19 cellular contexts compared by ENCODE assay signal in genomic region chr16:12879812-12880211, GRCh38. TPM values are rescaled to one million over a fixed set of nuclear protein-coding genes. Genes with fewer than 3 reads are reported as not detected.
DNase-seq lines count a peak whose midpoint lies in the region; ATAC-seq and TF ChIP-seq lines count a peak whose summit lies in the region.
"Had no signal": no experiment of that assay in that cellular context is flagged by ENCODE, and none has a peak within 500 bp of the region (broad histone marks: within the 10 kb centered on the region; RNA-seq: fewer than 3 reads in every experiment).

No MANE protein-coding gene starts in this region.

- BruUV-seq in OCI-LY7 (replicated peaks; lab: Mats Ljungman, UMichigan) = no TSS peak

- H3K36me3 ChIP-seq in SK-N-SH (replicated peaks in 1 of 2; ENCODE audit: control insufficient read depth in 1 of 2, insufficient read depth in 2 of 2, low read length in 1 of 2) (no peaks in the 10 kb centered on the region), OCI-LY7 (ENCODE audit: insufficient read depth, low read length) (no peaks in the 10 kb centered on the region)

- no peaks in the 10 kb centered on the region for H3K36me3 Mint-ChIP-seq in WTC11
- H3K36me3 Mint-ChIP-seq: CD4-positive, alpha-beta memory T cell had no signal

- H3K4me1 ChIP-seq in SK-N-SH (ENCODE audit: control insufficient read depth in 1 of 2, insufficient read depth in 2 of 2, low read depth in 1 of 2, low read length in 1 of 2) (no peaks in the 10 kb centered on the region), OCI-LY7 (ENCODE audit: insufficient read depth, low read length, poor library complexity, severe bottlenecking) (no peaks in the 10 kb centered on the region)

- H3K27ac ChIP-seq in SK-N-SH (ENCODE audit: low read depth in 2 of 2, low read length in 1 of 2) = no peak overlapping the region
- no peak overlapping the region for H3K27ac ChIP-seq in OCI-LY7 (ENCODE audit: low read depth, low read length, poor library complexity, severe bottlenecking)
- H3K27ac ChIP-seq: 22Rv1, GM23248 had no signal

- H3K27ac Mint-ChIP-seq in WTC11 = no peak overlapping the region
- H3K27ac Mint-ChIP-seq: CD4-positive, alpha-beta memory T cell; H9 had no signal

- no peak overlapping the region for H2AFZ ChIP-seq in SK-N-SH (ENCODE audit: low read depth)
- peak overlapping the region; percentile 47; the same call in 1 of the 2 replicates for H2AFZ ChIP-seq in OCI-LY7 (ENCODE audit: low read length)
- H2AFZ ChIP-seq: GM23248 had no signal

- H3K79me2 ChIP-seq in SK-N-SH (ENCODE audit: insufficient read depth) (no peaks in the 10 kb centered on the region), OCI-LY7 (ENCODE audit: insufficient read depth, low read depth, low read length) (no peaks in the 10 kb centered on the region)

- H3F3A ChIP-seq in SK-N-SH (replicated peaks; ENCODE audit: insufficient read depth) = no peaks in the 10 kb centered on the region

- H3K4me3 ChIP-seq in SK-N-SH (ENCODE audit: low read depth in 2 of 2, low read length in 1 of 2) = no peak overlapping the region
- H3K4me3 ChIP-seq in OCI-LY7 (ENCODE audit: low read depth, low read length, poor library complexity, severe bottlenecking) = no peak overlapping the region
- H3K4me3 ChIP-seq: GM23248 had no signal

- H3K27me3 Mint-ChIP-seq in WTC11 (ENCODE audit: low read depth) = peaks cover 6% of the 10 kb centered on the region; the same call in 1 of the 2 replicates

- no peak for TF ChIP-seq EP300 in SK-N-SH (IDR thresholded peaks at IDR 0.05; ENCODE audit: borderline replicate concordance in 1 of 2, low read depth in 1 of 2, low read length in 1 of 2)

- whole genome bisulfite sequencing in SK-N-SH (ENCODE audit: low lambda C conversion rate) = 74% methylated on average over 2 of the region's 2 CpGs

- POLR2A ChIA-PET in SK-N-SH (lab: Yijun Ruan, JAX) (no interaction called here), OCI-LY7 (lab: Charles Lee) (no interaction called here), WTC11 (lab: Charles Lee) (no interaction called here)

- CTCF ChIA-PET in SK-N-SH (lab: Yijun Ruan, JAX) = no interaction called here
- CTCF ChIA-PET in OCI-LY7 (lab: Charles Lee; ENCODE audit: unreplicated experiment) = no interaction called here
- CTCF ChIA-PET in WTC11 (lab: Charles Lee) = no interaction called here

- H3K9me3 Mint-ChIP-seq in WTC11 = peaks cover 17% of the 10 kb centered on the region

- H4K20me1 ChIP-seq in SK-N-SH (ENCODE audit: insufficient read depth) (no peaks in the 10 kb centered on the region), OCI-LY7 (ENCODE audit: insufficient read depth, low read length) (no peaks in the 10 kb centered on the region)

- DNase-seq in SK-N-SH = no peak
- DNase-seq in OCI-LY7 (ENCODE audit: low spot score) = no peak
- DNase-seq in WTC11 (ENCODE audit: low spot score) = no peak
- no peak for DNase-seq in NOMO-1 treated with dmso at 0.1 percent for 144 hours (lab: John Stamatoyannopoulos, UW; ENCODE audit: unreplicated experiment)
- DNase-seq: C1 segment of cervical spinal cord; Calu3; CD4-positive, alpha-beta memory T cell; COR-L47; DMS53; DMS79 treated with DMSO at 0.1 percent for 48 hours; GF-D8; GM23248; H9 had no signal

- ATAC-seq in SK-N-SH treated with all-trans-retinoic acid at 6 μM for 48 hours = no peak
- no peak for ATAC-seq in WTC11
- ATAC-seq in GM18873 (IDR thresholded peaks at IDR 0.05; ENCODE audit: low FRiP score, unreplicated experiment) = no peak
- ATAC-seq in GM18520 (IDR thresholded peaks at IDR 0.05; ENCODE audit: unreplicated experiment) = no peak
- ATAC-seq: HCT116 had no signal

- H3K9me2 ChIP-seq in SK-N-SH = no peaks in the 10 kb centered on the region
- H3K9me2 ChIP-seq in OCI-LY7 (ENCODE audit: insufficient read depth, low read length) = no peaks in the 10 kb centered on the region

- TF ChIP-seq CTCF in SK-N-SH (IDR thresholded peaks at IDR 0.05) (no peak), OCI-LY7 (conservative IDR thresholded peaks at IDR 0.05; ENCODE audit: low read length) (no peak), WTC11 (IDR thresholded peaks at IDR 0.05) (no peak)

- no peak overlapping the region for H3K9ac ChIP-seq in SK-N-SH
- H3K9ac ChIP-seq: GM23248 had no signal

- no peaks in the 10 kb centered on the region for H3K27me3 ChIP-seq in SK-N-SH (ENCODE audit: insufficient read depth)

- H3K4me2 ChIP-seq in SK-N-SH = no peak overlapping the region
- no peak overlapping the region for H3K4me2 ChIP-seq in OCI-LY7 (ENCODE audit: low read length)

- TF ChIP-seq RAD21 in SK-N-SH (IDR thresholded peaks at IDR 0.05; ENCODE audit: low read length) = no peak

- intact Hi-C loops in OCI-LY7 (cut with micrococcal nuclease; ENCODE audit: unreplicated experiment) = no loop called here

- no peaks in the 10 kb centered on the region for H3K9me3 ChIP-seq in SK-N-SH
- no peaks in the 10 kb centered on the region for H3K9me3 ChIP-seq in OCI-LY7 (ENCODE audit: low read length)

- no peak overlapping the region for H3K4me3 Mint-ChIP-seq in WTC11
- H3K4me3 Mint-ChIP-seq: CD4-positive, alpha-beta memory T cell; H9 had no signal

- H3K4me1 Mint-ChIP-seq in WTC11 = no peaks in the 10 kb centered on the region
- H3K4me1 Mint-ChIP-seq: CD4-positive, alpha-beta memory T cell; H9 had no signal

TF ChIP-seq in SK-N-SH, 30 proteins besides CTCF, POLR2A, EP300 and RAD21 (continues in another document):
- no peak for TF ChIP-seq ELF1 (IDR thresholded peaks at IDR 0.05)
- TF ChIP-seq, protein P1, sequence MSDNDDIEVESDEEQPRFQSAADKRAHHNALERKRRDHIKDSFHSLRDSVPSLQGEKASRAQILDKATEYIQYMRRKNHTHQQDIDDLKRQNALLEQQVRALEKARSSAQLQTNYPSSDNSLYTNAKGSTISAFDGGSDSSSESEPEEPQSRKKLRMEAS (IDR thresholded peaks at IDR 0.05; ENCODE audit: low read depth) = no peak
- TF ChIP-seq, protein P2, sequence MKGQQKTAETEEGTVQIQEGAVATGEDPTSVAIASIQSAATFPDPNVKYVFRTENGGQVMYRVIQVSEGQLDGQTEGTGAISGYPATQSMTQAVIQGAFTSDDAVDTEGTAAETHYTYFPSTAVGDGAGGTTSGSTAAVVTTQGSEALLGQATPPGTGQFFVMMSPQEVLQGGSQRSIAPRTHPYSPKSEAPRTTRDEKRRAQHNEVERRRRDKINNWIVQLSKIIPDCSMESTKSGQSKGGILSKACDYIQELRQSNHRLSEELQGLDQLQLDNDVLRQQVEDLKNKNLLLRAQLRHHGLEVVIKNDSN (IDR thresholded peaks at IDR 0.05; ENCODE audit: borderline replicate concordance, low read depth) = peak; percentile 28; the same call in 1 of the 2 replicates

TF ChIP-seq in SK-N-SH treated with all-trans-retinoic acid at 6 μM for 48 hours, 23 proteins besides CTCF, POLR2A, EP300 and RAD21 (continues in another document):
- TF ChIP-seq CREB5 (CRISPR knock-in tag; IDR thresholded peaks at IDR 0.05; ENCODE audit: low read depth) = no peak
- no peak for TF ChIP-seq TCF4 (CRISPR knock-in tag; IDR thresholded peaks at IDR 0.05; ENCODE audit: borderline replicate concordance)
- TF ChIP-seq ZNF8 (CRISPR knock-in tag; IDR thresholded peaks at IDR 0.05) = no peak
- no peak for TF ChIP-seq PPARA (CRISPR knock-in tag; IDR thresholded peaks at IDR 0.05; ENCODE audit: borderline replicate concordance)

TF ChIP-seq in WTC11, 78 proteins besides CTCF, POLR2A, EP300 and RAD21:
- TF ChIP-seq, protein P2 (CRISPR knock-in tag; IDR thresholded peaks at IDR 0.05) = peak; percentile 26; the same call in 1 of the 2 replicates
- TF ChIP-seq USF2 (CRISPR knock-in tag; IDR thresholded peaks at IDR 0.05) = peak; percentile 56
- no peak for TF ChIP-seq RELA (CRISPR knock-in tag; IDR thresholded peaks at IDR 0.05; ENCODE audit: borderline replicate concordance)
TF ChIP-seq in WTC11: peak in this region for 2.

RNA-seq across cellular contexts. Expression of gene SHISA9, which starts 21.6 kb away (rescaled TPM):
- 0.02 TPM in 1 of 2 replicates, not detected in the other for polyA plus RNA-seq in SK-N-SH (2012; rRNA removed)
- polyA plus RNA-seq in SK-N-SH (2012; cell fraction: cytosol; rRNA removed) = under 0.01 and 0.01 TPM in 2 replicates
- 0.06 TPM in 1 of 2 replicates, not detected in the other for polyA plus RNA-seq in SK-N-SH (2012; cell fraction: nucleus; rRNA removed)
- total RNA-seq in OCI-LY7 (2014; rRNA removed; shearing (Covaris generic)) = not detected in 2 replicates
- total RNA-seq in OCI-LY7 (2022) (not detected in 2 replicates), WTC11 (2021) (37.5 to 39.3 TPM (median 38.8 TPM) in 3 replicates)
- total RNA-seq: Calu3; CD4-positive, alpha-beta memory T cell; GM23248 had no signal
- polyA plus RNA-seq: BJ; CD4-positive, alpha-beta memory T cell; GM23248 had no signal

Comparison
In these comparisons a context has a peak if more than half of its experiments do, and no peak if none do; other contexts are left out.
1. RNA of gene SHISA9, which starts 21.6 kb away (total RNA-seq): 37.5 to 39.3 TPM in WTC11; not detected in OCI-LY7; every median in the first group is over 10 times any median in the second.